ENCODE assay signal across 8 cellular contexts in genomic region chr5:54520438-54520846, GRCh38. TPM values are rescaled to one million over a fixed set of nuclear protein-coding genes. Genes with fewer than 3 reads are reported as not detected.
A peak's percentile ranks its signal among the peaks of the same experiment; 100 is the strongest.
DNase-seq lines count a peak whose midpoint lies in the region; ATAC-seq and TF ChIP-seq lines count a peak whose summit lies in the region.

No MANE protein-coding gene starts in this region.

- ATAC-seq in HG02885 (IDR thresholded peaks at IDR 0.05; ENCODE audit: poor library complexity, unreplicated experiment) (no peak), GM21381 (IDR thresholded peaks at IDR 0.05; ENCODE audit: unreplicated experiment) (no peak), HG03280 (IDR thresholded peaks at IDR 0.05; ENCODE audit: unreplicated experiment) (no peak)

- H3K9ac ChIP-seq in H9 (ENCODE audit: extremely low read depth, insufficient read length, low read length): peak overlapping the region; percentile 37

- H3K4me2 ChIP-seq in H9 (ENCODE audit: insufficient read depth, insufficient read length, low read length): peak overlapping the region; percentile 68

- H3K23ac ChIP-seq in H9 (ENCODE audit: insufficient read length, low read depth, low read length): no peak overlapping the region

- DNase-seq in H9 (no peak), SIG-M5 treated with dmso at 0.1 percent for 504 hours (lab: John Stamatoyannopoulos, UW; ENCODE audit: unreplicated experiment) (peak; percentile 78), epithelial cell of esophagus (ENCODE audit: low read depth) (peak; percentile 63), HuH-7 (ENCODE audit: low spot score) (no peak)

- H3K27me3 ChIP-seq in H9 (ENCODE audit: insufficient read depth, low read length): peaks cover 3% of the 10 kb centered on the region; the same call in 1 of the 2 replicates

- no peak overlapping the region for H3K18ac ChIP-seq in H9 (ENCODE audit: insufficient read length, low read depth, low read length)

- H3K79me2 ChIP-seq in H9 (ENCODE audit: insufficient read depth, low read length): peaks cover 11% of the 10 kb centered on the region; the same call in 1 of the 2 replicates

- H4K91ac ChIP-seq in H9 (ENCODE audit: insufficient read length, low read depth, low read length): no peak overlapping the region

- H3K27ac Mint-ChIP-seq in H9: no peak overlapping the region; a peak in 1 of 7 replicates
- H3K27ac Mint-ChIP-seq in nephron: peak overlapping the region; percentile 82 to 91 (median 87)

- no peak overlapping the region for H2BK12ac ChIP-seq in H9 (ENCODE audit: insufficient read length, low read depth, low read length)

- H4K8ac ChIP-seq in H9 (replicated peaks; ENCODE audit: insufficient read length, low read depth, low read length): no peak overlapping the region

- H3K4me1 Mint-ChIP-seq in H9 (peaks cover 46 to 50% of the 10 kb centered on the region in 2 experiments), nephron (peaks cover 70% of the 10 kb centered on the region)

- no peak overlapping the region for H4K5ac ChIP-seq in H9 (ENCODE audit: insufficient read length, low read depth, low read length)

- H3K9me3 Mint-ChIP-seq in H9: no peaks in the 10 kb centered on the region
- no peaks in the 10 kb centered on the region for H3K9me3 Mint-ChIP-seq in nephron

- no peak overlapping the region for H3K14ac ChIP-seq in H9 (ENCODE audit: insufficient read depth, low read length)

- no peaks in the 10 kb centered on the region for H3K9me3 ChIP-seq in H9 (ENCODE audit: control insufficient read depth, low read depth, low read length)

- no peak overlapping the region for H2AK5ac ChIP-seq in H9 (ENCODE audit: insufficient read length, low read length)

- WGBS in H9 (ENCODE audit: extremely low coverage, insufficient read length, low lambda C conversion rate): no CpG with 5 or more reads among the region's 7 CpGs

- H3K79me1 ChIP-seq in H9 (ENCODE audit: insufficient read depth, low read depth, low read length, poor library complexity, severe bottlenecking): no peaks in the 10 kb centered on the region

- no peak overlapping the region for H3K27ac ChIP-seq in H9 (ENCODE audit: insufficient read length, low read depth, low read length)

- no peak overlapping the region for H3K4ac ChIP-seq in H9 (ENCODE audit: low read depth, low read length)

- H3K36me3 Mint-ChIP-seq in H9 (ENCODE audit: insufficient read depth in 1 of 3, low read depth in 3 of 3) (peaks cover 5 to 14% (median 13%) of the 10 kb centered on the region in 3 experiments; a peak in 5 of 7 replicates), nephron (ENCODE audit: low read depth) (peaks cover 22% of the 10 kb centered on the region)

- no peak overlapping the region for H2AFZ ChIP-seq in H9 (ENCODE audit: low read length)

- TF ChIP-seq CTCF in H9 (conservative IDR thresholded peaks at IDR 0.05) (no peak), epithelial cell of esophagus (IDR thresholded peaks at IDR 0.05; ENCODE audit: insufficient read depth, low read depth, low read length, missing control alignments) (no peak), nephron (IDR thresholded peaks at IDR 0.05; ENCODE audit: unreplicated experiment in 3 of 3) (no peak)

- H3K23me2 ChIP-seq in H9 (ENCODE audit: insufficient read length, low read depth, low read length, poor library complexity, severe bottlenecking): peaks cover 7% of the 10 kb centered on the region

- no peak overlapping the region for H3K56ac ChIP-seq in H9 (ENCODE audit: insufficient read length, low read depth, low read length)

- peaks cover 26% of the 10 kb centered on the region for H3K27me3 Mint-ChIP-seq in H9 (ENCODE audit: low read depth)
- H3K27me3 Mint-ChIP-seq in nephron (ENCODE audit: low read depth): no peaks in the 10 kb centered on the region

- H3T11ph ChIP-seq in H9 (ENCODE audit: low read length): no peak overlapping the region

- H3K4me3 Mint-ChIP-seq in H9 (peak overlapping the region; percentile 52 to 77), nephron (peak overlapping the region; percentile 84 to 91 (median 88))

- H3K4me1 ChIP-seq in H9 (ENCODE audit: insufficient read depth, low read length): 0 out of 2 replicates have a peak, but pooled peaks cover 2% of the 10 kb centered on the region

- no peaks in the 10 kb centered on the region for H4K20me1 ChIP-seq in H9 (ENCODE audit: control insufficient read depth, insufficient read depth, insufficient read length)

- no peak overlapping the region for H2BK120ac ChIP-seq in H9 (ENCODE audit: low read depth, low read length, poor library complexity, severe bottlenecking)

- no peak overlapping the region for H2BK20ac ChIP-seq in H9 (ENCODE audit: low read depth, low read length, poor library complexity, severe bottlenecking)

- H3K4me3 ChIP-seq in epithelial cell of esophagus (ENCODE audit: low read length): peak overlapping the region; percentile 72

- no peak overlapping the region for H2BK5ac ChIP-seq in H9 (ENCODE audit: insufficient read length, low read length)

- H2BK15ac ChIP-seq in H9 (ENCODE audit: low read depth, low read length): no peak overlapping the region

RNA-seq across cellular contexts. Expression of gene SNX18, which starts 2.9 kb away (rescaled TPM):
- total RNA-seq in H9 (2021): 17.2 and 17.6 TPM in 2 replicates

Comparison
In these comparisons a context has a peak if more than half of its experiments do, and no peak if none do; other contexts are left out.
1. DNase-seq: peak in SIG-M5 treated with dmso at 0.1 percent for 504 hours (single experiment) and epithelial cell of esophagus (single experiment); none in H9 (single experiment) and HuH-7 (single experiment).
2. H3K27ac Mint-ChIP-seq: peak in nephron (3 of 3); none in H9 (0 of 3).